Comparison of ENCODE assay signal across 9 cellular contexts in the genomic region with DNA sequence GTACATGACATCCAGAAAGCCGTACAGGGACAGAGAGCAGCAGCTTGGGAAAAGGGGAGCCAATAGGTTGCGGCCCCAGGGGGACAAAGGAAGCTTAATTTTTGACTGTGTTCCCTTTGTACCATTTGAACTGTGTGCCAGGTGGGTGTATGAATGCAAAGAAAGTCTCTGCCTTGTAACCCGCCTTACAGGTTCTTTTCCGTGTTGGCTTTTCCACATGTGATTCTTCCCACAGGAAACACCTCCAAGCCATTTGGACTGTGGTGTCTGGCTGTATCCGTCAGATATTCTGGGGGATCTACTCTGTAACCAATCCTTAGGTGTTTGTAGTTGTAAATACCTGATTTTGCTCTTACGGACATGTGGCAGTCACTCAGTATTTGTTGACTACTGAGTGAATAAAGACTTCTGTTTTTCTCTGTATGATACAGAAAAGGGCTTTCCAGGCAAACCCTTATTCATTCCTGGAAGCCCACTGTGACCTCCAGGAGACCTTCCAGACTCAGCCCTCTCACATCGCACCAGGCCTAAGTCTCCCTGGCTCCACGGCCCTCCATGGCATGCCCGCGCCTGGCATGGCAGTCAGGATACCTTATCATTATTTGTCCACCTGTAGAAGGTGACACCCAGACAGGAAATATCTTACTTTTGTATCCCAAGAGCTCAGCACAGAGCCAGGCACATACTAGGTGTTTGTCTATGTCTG. TPM values are rescaled to one million over a fixed set of nuclear protein-coding genes. Genes with fewer than 3 reads are reported as not detected.
DNase-seq lines count a peak whose midpoint lies in the region; TF ChIP-seq lines count a peak whose summit lies in the region.
"Had no signal": no experiment of that assay in that cellular context is flagged by ENCODE, and none has a peak within 500 bp of the region (broad histone marks: within the 10 kb centered on the region; RNA-seq: fewer than 3 reads in every experiment).

No MANE protein-coding gene starts in this region.

- intact Hi-C loops in spleen (cut with DNase I; ENCODE audit: low total_unique reads) (no loop called here), lower leg skin (cut with DNase I; ENCODE audit: low total_unique reads) (no loop called here)

- peak overlapping the region; percentile 88 for H3K4me3 Mint-ChIP-seq in activated naive CD8-positive, alpha-beta T cell

- TF ChIP-seq CTCF in spleen (IDR thresholded peaks at IDR 0.05 in 8 of 11, conservative IDR thresholded peaks at IDR 0.05 in 3 of 11) (no peak), lower leg skin (IDR thresholded peaks at IDR 0.05) (no peak)

- peak; percentile 12 for DNase-seq in NCI-H748 (lab: John Stamatoyannopoulos, UW; ENCODE audit: unreplicated experiment)
- no peak for DNase-seq in NCI-H748 treated with DMSO at 0.1 percent for 48 hours (lab: John Stamatoyannopoulos, UW)
- no peak for DNase-seq in spleen
- no peak for DNase-seq in SKM-1 (lab: John Stamatoyannopoulos, UW; ENCODE audit: unreplicated experiment)
- DNase-seq in OCI-M1 (lab: John Stamatoyannopoulos, UW): no peak
- DNase-seq in lower leg skin (ENCODE audit: low spot score in 2 of 2): no peak

- peaks cover 5% of the 10 kb centered on the region for H3K36me3 Mint-ChIP-seq in activated naive CD8-positive, alpha-beta T cell

- H3K27me3 Mint-ChIP-seq in activated naive CD8-positive, alpha-beta T cell: peaks cover 5% of the 10 kb centered on the region

- no peak for TF ChIP-seq POLR2A in spleen (IDR thresholded peaks at IDR 0.05)
- TF ChIP-seq POLR2A in lower leg skin (IDR thresholded peaks at IDR 0.05): no peak

- H3K4me3 ChIP-seq in iPS-20b (ENCODE audit: low read length) (peak overlapping the region; percentile 64), spleen (peak overlapping the region in 7 of 8 donors; percentile 42 to 86 (median 62)), lower leg skin (ENCODE audit: low read depth, poor library complexity, severe bottlenecking) (no peak overlapping the region)

- H3K36me3 ChIP-seq in iPS-20b (ENCODE audit: insufficient read depth, low read depth, low read length): no peaks in the 10 kb centered on the region
- H3K36me3 ChIP-seq in spleen: peaks cover 0 to 7% (median 0%) of the 10 kb centered on the region in 6 donors
- H3K36me3 ChIP-seq: neutrophil had no signal

- 78 to 90% (median 86%) methylated on average over 10 of the region's 10 CpGs for WGBS in spleen, 5 donors
- 70 to 73% methylated on average over 10 of the region's 10 CpGs for WGBS in lower leg skin, 2 donors

- peak overlapping the region; percentile 46 for H3K27ac Mint-ChIP-seq in activated naive CD8-positive, alpha-beta T cell

- H3K4me1 ChIP-seq in iPS-20b (ENCODE audit: insufficient read depth, low read length): 0 out of 2 replicates have a peak, but pooled peaks cover 10% of the 10 kb centered on the region
- H3K4me1 ChIP-seq in spleen: peaks cover 7 to 59% (median 38%) of the 10 kb centered on the region in 6 donors

- H3K4me1 Mint-ChIP-seq in activated naive CD8-positive, alpha-beta T cell (ENCODE audit: low read depth): peaks cover 23% of the 10 kb centered on the region

- H3K9me3 Mint-ChIP-seq in activated naive CD8-positive, alpha-beta T cell (ENCODE audit: low read depth): no peaks in the 10 kb centered on the region

- H3K9me3 ChIP-seq in iPS-20b (ENCODE audit: insufficient read depth, low read depth, low read length) (no peaks in the 10 kb centered on the region), spleen (no peaks in the 10 kb centered on the region)
- H3K9me3 ChIP-seq: neutrophil had no signal

- H3K27me3 ChIP-seq in iPS-20b (ENCODE audit: insufficient read depth, low read length): peaks cover 36% of the 10 kb centered on the region
- peaks cover 0 to 74% (median 12%) of the 10 kb centered on the region in 7 donors for H3K27me3 ChIP-seq in spleen (replicated peaks in 1 of 7)

- H3K9ac ChIP-seq in iPS-20b (ENCODE audit: low read depth, low read length): peak overlapping the region; percentile 26; the same call in 1 of the 2 replicates

- H3K27ac ChIP-seq in iPS-20b (ENCODE audit: low read length) (no peak overlapping the region), spleen (no peak overlapping the region)
- H3K27ac ChIP-seq: neutrophil had no signal

RNA-seq across cellular contexts. Expression of gene LRRFIP1, which starts 1.2 kb away (rescaled TPM):
- 100 to 1,000 TPM; 110 to 164 (median 144) TPM for total RNA-seq in spleen
- 10 to 100 TPM; 40.4 to 46.3 (median 44.4) TPM for polyA plus RNA-seq in spleen
- 10 to 100 TPM; 45.5 to 88.0 (median 67.5) TPM for total RNA-seq in lower leg skin

RNA-seq across cellular contexts. Expression of gene RAB17, which starts 38.1 kb away (rescaled TPM):
- total RNA-seq in spleen (1 to 10 TPM in 3 of 7 donors, under 1 TPM in 1, not detected in 3; 0.46 to 2.2 (median 1.3) TPM), lower leg skin (1 to 10 TPM; 1.7 to 6.3 (median 2.8) TPM)
- polyA plus RNA-seq in spleen: under 1 TPM; 0.24 to 0.67 (median 0.57) TPM
